Comparison of ENCODE assay signal across 31 cellular contexts in the genomic region with DNA sequence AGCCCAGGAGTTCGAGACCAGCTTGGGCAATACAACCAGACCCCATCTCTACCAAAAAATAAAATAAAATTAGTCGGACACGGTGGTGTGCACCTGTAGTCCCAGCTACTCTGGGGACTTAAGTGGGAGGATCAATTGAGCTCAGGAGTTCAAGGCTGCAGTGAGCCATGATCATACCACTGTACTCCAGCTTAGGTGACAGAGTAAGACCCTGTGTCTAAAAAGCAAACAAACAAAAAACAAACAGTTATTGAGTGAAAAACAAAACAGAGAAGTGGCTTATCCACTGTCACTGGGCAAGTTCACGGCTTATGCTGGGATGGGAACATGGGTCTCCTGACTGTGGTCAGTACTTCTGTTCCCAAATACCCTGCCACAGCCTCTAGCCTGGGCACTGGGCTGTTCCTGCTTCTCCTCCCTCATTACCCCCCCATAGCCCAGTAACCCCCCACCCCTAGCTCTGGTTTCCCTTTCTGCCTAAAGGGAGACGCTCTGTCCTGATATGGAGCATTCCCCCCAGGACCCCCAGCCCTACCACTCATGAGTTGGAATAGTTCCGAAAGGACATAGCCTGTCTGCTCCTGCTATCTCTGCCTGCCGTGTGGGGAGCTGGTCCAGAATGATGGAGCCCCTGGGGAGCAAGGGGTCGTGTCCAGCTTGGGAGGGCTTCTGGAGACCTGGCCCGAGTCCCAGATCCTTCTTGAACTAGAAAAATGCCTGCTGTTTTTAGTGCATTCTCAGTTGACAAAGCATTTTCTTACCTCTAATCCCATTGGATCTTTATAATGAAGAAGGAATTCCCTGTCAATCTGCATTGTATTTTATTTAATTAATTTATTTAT. TPM values are rescaled to one million over a fixed set of nuclear protein-coding genes. Genes with fewer than 3 reads are reported as not detected.
"Had no signal": no experiment of that assay in that cellular context is flagged by ENCODE, and none has a peak within 500 bp of the region (broad histone marks: within the 10 kb centered on the region; RNA-seq: fewer than 3 reads in every experiment).

No MANE protein-coding gene starts in this region.

- H3K79me2 ChIP-seq: parathyroid adenoma had no signal

- H3K4me3 ChIP-seq: adrenal gland, ascending aorta, cardiac muscle cell, coronary artery, heart left ventricle, left ventricle myocardium inferior, psoas muscle, right atrium auricular region, spleen, tibial nerve had no signal

- DNase-seq: activated CD4-positive, alpha-beta T cell treated with anti-CD3 and anti-CD28 coated beads for 4 hours; activated CD4-positive, alpha-beta T cell treated with anti-CD3 and anti-CD28 coated beads, Interleukin-2, amount 50 U/mL, for 48 hours; activated CD8-positive, alpha-beta memory T cell treated with anti-CD3 and anti-CD28 coated beads for 24 hours; activated CD8-positive, alpha-beta memory T cell treated with anti-CD3 and anti-CD28 coated beads, Interleukin-2, amount 50 U/mL, for 4 hours; activated effector memory CD4-positive, alpha-beta T cell treated with anti-CD3 and anti-CD28 coated beads, Interleukin-2, amount 50 U/mL, for 16 hours; activated naive CD4-positive, alpha-beta T cell treated with anti-CD3 and anti-CD28 coated beads for 36 hours; activated naive CD8-positive, alpha-beta T cell treated with anti-CD3 and anti-CD28 coated beads for 36 hours; activated T-cell treated with anti-CD3 and anti-CD28 coated beads, Interleukin-2, amount 50 U/mL, for 1 hour; adrenal gland; heart left ventricle; left ventricle myocardium inferior; naive B cell; nucleus accumbens; psoas muscle; stimulated activated naive CD4-positive, alpha-beta T cell treated with Interleukin-2 at 50 U/mL for 16 hours; T-helper 9 cell had no signal

- H3K36me3 Mint-ChIP-seq: activated naive CD8-positive, alpha-beta T cell treated with anti-CD3 and anti-CD28 coated beads for 36 hours; brain; naive B cell had no signal

- H3K36me3 ChIP-seq: adrenal gland, ascending aorta, cardiac muscle cell, heart left ventricle, left ventricle myocardium inferior, right atrium auricular region, spleen, tibial nerve had no signal

- FAIRE-seq: endothelial cell of umbilical vein, TTC549 had no signal

- H3K27me3 ChIP-seq: adrenal gland, ascending aorta, cardiac muscle cell, heart left ventricle, right atrium auricular region, spleen had no signal

- H3K27ac ChIP-seq: adrenal gland, ascending aorta, cardiac muscle cell, coronary artery, left ventricle myocardium inferior, parathyroid adenoma, psoas muscle, right atrium auricular region, tibial nerve, VCaP had no signal

- H3K9me3 ChIP-seq: adrenal gland, ascending aorta, heart left ventricle, left ventricle myocardium inferior, psoas muscle, right atrium auricular region, spleen, tibial nerve had no signal

- ATAC-seq: heart left ventricle, psoas muscle had no signal

- H3K9ac ChIP-seq: parathyroid adenoma had no signal

- H3K27me3 Mint-ChIP-seq: activated naive CD8-positive, alpha-beta T cell treated with anti-CD3 and anti-CD28 coated beads for 36 hours; naive B cell had no signal

- H3K4me3 Mint-ChIP-seq: activated naive CD4-positive, alpha-beta T cell treated with anti-CD3 and anti-CD28 coated beads for 36 hours; activated naive CD8-positive, alpha-beta T cell treated with anti-CD3 and anti-CD28 coated beads for 36 hours; activated T-helper 1 cell treated with anti-CD3 and anti-CD28 coated beads, Interleukin-12 subunit alpha, Interleukin-12 subunit beta, Interleukin-2, Interleukin-4 antibody, amounts not matched to agents 30 ng/mL and 10 ng/mL and 1 ng/mL, durations not matched to agents 14 hours and 24 hours and 36 hours; brain; naive B cell; T-helper 1 cell treated with Interleukin-12 subunit alpha and Interleukin-12 subunit beta and Interleukin-4 antibody, amounts not matched to agents 30 μg/mL and 1 μg/mL, for 36 hours had no signal

- H3K9me3 Mint-ChIP-seq: activated naive CD4-positive, alpha-beta T cell treated with anti-CD3 and anti-CD28 coated beads for 36 hours; activated naive CD8-positive, alpha-beta T cell treated with anti-CD3 and anti-CD28 coated beads for 36 hours; activated T-helper 1 cell treated with anti-CD3 and anti-CD28 coated beads, Interleukin-12 subunit alpha, Interleukin-12 subunit beta, Interleukin-2, Interleukin-4 antibody, amounts not matched to agents 30 ng/mL and 10 ng/mL and 1 ng/mL, durations not matched to agents 14 hours and 24 hours and 36 hours; naive B cell; T-helper 1 cell treated with Interleukin-12 subunit alpha and Interleukin-12 subunit beta and Interleukin-4 antibody, amounts not matched to agents 30 μg/mL and 1 μg/mL, for 36 hours had no signal

- H3K27ac Mint-ChIP-seq: activated naive CD4-positive, alpha-beta T cell treated with anti-CD3 and anti-CD28 coated beads for 36 hours; activated naive CD8-positive, alpha-beta T cell treated with anti-CD3 and anti-CD28 coated beads for 36 hours; activated T-helper 1 cell treated with anti-CD3 and anti-CD28 coated beads, Interleukin-12 subunit alpha, Interleukin-12 subunit beta, Interleukin-2, Interleukin-4 antibody, amounts not matched to agents 30 ng/mL and 10 ng/mL and 1 ng/mL, durations not matched to agents 14 hours and 24 hours and 36 hours; brain; T-helper 1 cell treated with Interleukin-12 subunit alpha and Interleukin-12 subunit beta and Interleukin-4 antibody, amounts not matched to agents 30 μg/mL and 1 μg/mL, for 36 hours had no signal

RNA-seq across cellular contexts. Expression of gene RUNDC3A, which starts 27.3 kb away (rescaled TPM):
- total RNA-seq: ascending aorta, endothelial cell of umbilical vein, fibroblast of lung, lung microvascular endothelial cell, tibial nerve had no signal
- polyA plus RNA-seq: fibroblast of lung had no signal

RNA-seq across cellular contexts. Expression of gene ITGA2B, which starts 53.7 kb away (rescaled TPM):
- total RNA-seq: ascending aorta had no signal
